ENCODE assay signal across 23 cellular contexts in the genomic region with DNA sequence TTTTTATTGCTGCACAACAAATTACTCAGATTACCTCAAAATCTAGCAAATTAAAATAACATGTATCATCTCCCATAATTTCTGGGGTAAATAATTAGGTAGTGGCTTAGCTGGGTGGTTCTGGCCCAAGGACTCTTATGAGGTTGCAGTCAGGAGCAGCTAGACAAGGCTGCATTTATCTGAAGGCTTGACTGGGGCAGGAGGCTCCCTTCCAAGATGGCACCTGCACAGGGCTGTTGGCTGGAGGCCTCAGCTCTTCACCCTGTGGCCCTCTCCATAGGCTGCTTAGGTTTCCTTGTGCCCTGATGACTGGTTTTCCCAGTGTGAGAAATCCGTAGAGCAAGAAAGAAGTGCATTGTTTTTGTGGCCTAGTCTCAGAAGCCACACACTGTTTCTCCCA. TPM values are rescaled to one million over a fixed set of nuclear protein-coding genes. Genes with fewer than 3 reads are reported as not detected.
A peak's percentile ranks its signal among the peaks of the same experiment; 100 is the strongest.
DNase-seq lines count a peak whose midpoint lies in the region; ATAC-seq, FAIRE-seq and TF ChIP-seq lines count a peak whose summit lies in the region.
"Had no signal": no experiment of that assay in that cellular context is flagged by ENCODE, and none has a peak within 500 bp of the region (broad histone marks: within the 10 kb centered on the region; RNA-seq: fewer than 3 reads in every experiment).

No MANE protein-coding gene starts in this region.

- in situ Hi-C loops in SK-MEL-5 (cut with HindIII; ENCODE audit: low pct_unique_long_range_greater_than_20kb, low sequenced_read_pairs), result no loop called here

- H3K36me3 ChIP-seq in bronchial epithelial cell (ENCODE audit: control insufficient read depth, insufficient read depth, low read length), result no peaks in the 10 kb centered on the region
- H3K36me3 ChIP-seq: BE2C, BLaER1 had no signal

- H3K4me1 Mint-ChIP-seq in activated T-cell treated with anti-CD3 and anti-CD28 coated beads, Interleukin-2, amount 50 U/mL, for 4 hours (ENCODE audit: low read depth), result no peaks in the 10 kb centered on the region
- H3K4me1 Mint-ChIP-seq: CD14-positive monocyte; CD4-positive, alpha-beta memory T cell; CD4-positive, CD25-positive, alpha-beta regulatory T cell; CD8-positive, alpha-beta memory T cell had no signal

- H3K27me3 Mint-ChIP-seq in activated T-cell treated with anti-CD3 and anti-CD28 coated beads, Interleukin-2, amount 50 U/mL, for 4 hours (ENCODE audit: low read depth), result peaks cover 16% of the 10 kb centered on the region

- H3K36me3 Mint-ChIP-seq in activated T-cell treated with anti-CD3 and anti-CD28 coated beads, Interleukin-2, amount 50 U/mL, for 4 hours (ENCODE audit: insufficient read depth), result no peaks in the 10 kb centered on the region
- H3K36me3 Mint-ChIP-seq: CD14-positive monocyte; CD4-positive, CD25-positive, alpha-beta regulatory T cell had no signal

- peak; percentile 13 for FAIRE-seq in bronchial epithelial cell (lab: Jason Lieb, UNC)
- FAIRE-seq: A204.1, D721Med, G401.6, GM12891, GM19239 had no signal

- no peak for TF ChIP-seq CTCF in bronchial epithelial cell (IDR thresholded peaks at IDR 0.05; ENCODE audit: insufficient read depth, low read length, severe bottlenecking)

- H3K4me3 ChIP-seq in bronchial epithelial cell (ENCODE audit: low read depth, low read length), result no peak overlapping the region
- H3K4me3 ChIP-seq: BLaER1 had no signal

- H3K4me3 Mint-ChIP-seq in activated T-cell treated with anti-CD3 and anti-CD28 coated beads, Interleukin-2, amount 50 U/mL, for 4 hours, result no peak overlapping the region
- H3K4me3 Mint-ChIP-seq: CD14-positive monocyte; CD4-positive, alpha-beta memory T cell; CD4-positive, CD25-positive, alpha-beta regulatory T cell; CD8-positive, alpha-beta memory T cell had no signal

- peak; percentile 36 for DNase-seq in SK-MEL-5 (ENCODE audit: low read depth, low spot score)
- DNase-seq in bronchial epithelial cell (ENCODE audit: low read depth), result no peak
- DNase-seq in foreskin melanocyte, result peak; percentile 6
- DNase-seq in D341Med (ENCODE audit: low spot score), result no peak
- no peak for DNase-seq in activated T-cell treated with anti-CD3 and anti-CD28 coated beads, Interleukin-2, amount 50 U/mL, for 4 hours
- DNase-seq: 8988T; ACHN; BE2C; C1 segment of cervical spinal cord; CD4-positive, alpha-beta memory T cell; CD4-positive, CD25-positive, alpha-beta regulatory T cell; CD8-positive, alpha-beta memory T cell; COR-L47; DMS79 treated with DMSO at 0.1 percent for 48 hours; GF-D8 had no signal

- H3K27me3 ChIP-seq in bronchial epithelial cell (ENCODE audit: control insufficient read depth, insufficient read depth, low read length), result no peaks in the 10 kb centered on the region
- H3K27me3 ChIP-seq: BE2C, BLaER1 had no signal

- ATAC-seq in activated T-cell treated with anti-CD3 and anti-CD28 coated beads, Interleukin-2, amount 50 U/mL, for 4 hours, result no peak

- peaks cover 17% of the 10 kb centered on the region for H3K9me3 Mint-ChIP-seq in activated T-cell treated with anti-CD3 and anti-CD28 coated beads, Interleukin-2, amount 50 U/mL, for 4 hours

RNA-seq across cellular contexts. Expression of gene ELFN1, which starts 34.7 kb away (rescaled TPM):
- total RNA-seq in SK-MEL-5 (2014; rRNA removed; shearing (Covaris generic)), result 0.11 TPM in 2 replicates
- polyA plus RNA-seq in SK-MEL-5 (2015; cell fraction: cytosol; rRNA removed), result 0.99 and 1.4 TPM in 2 replicates
- polyA plus RNA-seq in SK-MEL-5 (2015; cell fraction: nucleus; rRNA removed), result 0.91 TPM in 1 of 2 replicates, not detected in the other
- under 0.01 TPM in 1 of 2 replicates, not detected in the other for total RNA-seq in bronchial epithelial cell
- under 1 TPM; 0.11 to 0.13 (median 0.13) TPM for total RNA-seq in activated T-cell treated with anti-CD3 and anti-CD28 coated beads, Interleukin-2, amount 50 U/mL, for 4 hours
- total RNA-seq: A673; CD4-positive, CD25-positive, alpha-beta regulatory T cell had no signal
- polyA plus RNA-seq: CD14-positive monocyte; CD4-positive, alpha-beta memory T cell; CD4-positive, CD25-positive, alpha-beta regulatory T cell had no signal

Comparison
In these comparisons a context has a peak if more than half of its experiments do, and no peak if none do; other contexts are left out.
1. DNase-seq: peak in SK-MEL-5 (single experiment) and foreskin melanocyte (single experiment); none in bronchial epithelial cell (single experiment), D341Med (single experiment) and activated T-cell treated with anti-CD3 and anti-CD28 coated beads, Interleukin-2, amount 50 U/mL, for 4 hours (single experiment).